ENCODE assay signal across 21 cellular contexts in genomic region chr4:76272999-76273398, GRCh38. TPM values are rescaled to one million over a fixed set of nuclear protein-coding genes. Genes with fewer than 3 reads are reported as not detected.
DNase-seq lines count a peak whose midpoint lies in the region; ATAC-seq, FAIRE-seq and TF ChIP-seq lines count a peak whose summit lies in the region.
"Had no signal": no experiment of that assay in that cellular context is flagged by ENCODE, and none has a peak within 500 bp of the region (broad histone marks: within the 10 kb centered on the region; RNA-seq: fewer than 3 reads in every experiment).

No MANE protein-coding gene starts in this region.

- POLR2A ChIA-PET in WTC11 (lab: Charles Lee) = no interaction called here

- WGBS in hepatocyte (ENCODE audit: low lambda C conversion rate, missing lambda C conversion rate) = 72% methylated on average over 5 of the region's 5 CpGs
- 74 to 88% (median 79%) methylated on average over 5 of the region's 5 CpGs for WGBS in small intestine, 3 donors
- 75 to 83% methylated on average over 5 of the region's 5 CpGs for WGBS in lower leg skin, 2 donors

- no peak for TF ChIP-seq POLR2A in lower leg skin (IDR thresholded peaks at IDR 0.05)

- no peaks in the 10 kb centered on the region for H3K79me2 ChIP-seq in hepatocyte

- DNase-seq in DMS53 treated with DMSO at 0.1 percent for 48 hours (lab: John Stamatoyannopoulos, UW; ENCODE audit: unreplicated experiment) = peak; percentile 2
- no peak for DNase-seq in WTC11 (ENCODE audit: low spot score)
- DNase-seq in hepatocyte (ENCODE audit: low spot score) = no peak
- DNase-seq in progenitor cell of endocrine pancreas (ENCODE audit: low spot score, unreplicated experiment) = no peak
- DNase-seq in small intestine = no peak
- DNase-seq in lower leg skin (ENCODE audit: low spot score in 2 of 2) = no peak
- DNase-seq in retina = no peak
- no peak for DNase-seq in caudate nucleus (lab: John Stamatoyannopoulos, UW)
- DNase-seq: C1 segment of cervical spinal cord; Calu3; CD4-positive, alpha-beta memory T cell; COR-L47; DMS79; EL; GDM1; H9; HFFc6 had no signal

- H3K27me3 Mint-ChIP-seq in WTC11 (ENCODE audit: low read depth) = peaks cover 3% of the 10 kb centered on the region
- no peaks in the 10 kb centered on the region for H3K27me3 Mint-ChIP-seq in progenitor cell of endocrine pancreas

- H3K27ac ChIP-seq in hepatocyte (peak overlapping the region; percentile 89), small intestine (ENCODE audit: low read depth in 1 of 2, low read length in 1 of 2) (no peak overlapping the region), caudate nucleus (ENCODE audit: low read depth, low read length) (no peak overlapping the region)

- H2AFZ ChIP-seq in hepatocyte = no peak overlapping the region
- H2AFZ ChIP-seq: GM23338 had no signal

- intact Hi-C loops in lower leg skin (cut with DNase I; ENCODE audit: low total_unique reads) = no loop called here

- no peak for FAIRE-seq in small intestine (lab: Jason Lieb, UNC)
- FAIRE-seq: GM12878, GM19239 had no signal

- CTCF ChIA-PET in WTC11 (lab: Charles Lee) = no interaction called here

- no peak overlapping the region for H3K4me3 ChIP-seq in hepatocyte
- H3K4me3 ChIP-seq in small intestine (ENCODE audit: low read depth in 1 of 2, low read length in 2 of 2) = no peak overlapping the region
- no peak overlapping the region for H3K4me3 ChIP-seq in lower leg skin (ENCODE audit: low read depth, poor library complexity, severe bottlenecking)
- H3K4me3 ChIP-seq: GM12878, GM23338 had no signal

- no peak overlapping the region for H3K4me2 ChIP-seq in hepatocyte
- H3K4me2 ChIP-seq: GM23338 had no signal

- no peaks in the 10 kb centered on the region for H3K27me3 ChIP-seq in hepatocyte
- H3K27me3 ChIP-seq in small intestine (ENCODE audit: control insufficient read depth in 2 of 2, insufficient read depth in 2 of 2, low read length in 2 of 2) = no peaks in the 10 kb centered on the region

- no peaks in the 10 kb centered on the region for H3K9me3 Mint-ChIP-seq in WTC11
- H3K9me3 Mint-ChIP-seq in progenitor cell of endocrine pancreas (ENCODE audit: low read depth) = no peaks in the 10 kb centered on the region
- H3K9me3 Mint-ChIP-seq: CD4-positive, alpha-beta memory T cell; GM23338; H9; HFFc6 had no signal

- H3K4me1 ChIP-seq in hepatocyte (ENCODE audit: insufficient read depth) (peaks cover 17% of the 10 kb centered on the region), small intestine (ENCODE audit: control insufficient read depth in 2 of 2, insufficient read depth in 1 of 2, low read depth in 1 of 2, low read length in 1 of 2) (no peaks in the 10 kb centered on the region)

- no peak for ATAC-seq in WTC11
- ATAC-seq: GM12878, GM23338 had no signal

- H3K4me3 Mint-ChIP-seq in WTC11 (no peak overlapping the region), progenitor cell of endocrine pancreas (ENCODE audit: low read depth) (no peak overlapping the region)
- H3K4me3 Mint-ChIP-seq: CD4-positive, alpha-beta memory T cell; GM23338; H9; HFFc6 had no signal

- no peaks in the 10 kb centered on the region for H3K36me3 Mint-ChIP-seq in WTC11
- no peaks in the 10 kb centered on the region for H3K36me3 Mint-ChIP-seq in progenitor cell of endocrine pancreas (ENCODE audit: insufficient read depth)
- H3K36me3 Mint-ChIP-seq: CD4-positive, alpha-beta memory T cell had no signal

- no peaks in the 10 kb centered on the region for H3K9me2 ChIP-seq in hepatocyte (replicated peaks; ENCODE audit: insufficient read depth)

- H3K27ac Mint-ChIP-seq in WTC11 (no peak overlapping the region), progenitor cell of endocrine pancreas (peak overlapping the region; percentile 17)
- H3K27ac Mint-ChIP-seq: GM23338, H9, HFFc6 had no signal

- H3K9me3 ChIP-seq in hepatocyte (ENCODE audit: low read depth) = no peaks in the 10 kb centered on the region
- peaks cover 2% of the 10 kb centered on the region for H3K9me3 ChIP-seq in small intestine (ENCODE audit: control insufficient read depth, low read depth)

- H3K4me1 Mint-ChIP-seq in WTC11 (no peaks in the 10 kb centered on the region), progenitor cell of endocrine pancreas (ENCODE audit: low read depth) (peaks cover 11% of the 10 kb centered on the region)
- H3K4me1 Mint-ChIP-seq: CD4-positive, alpha-beta memory T cell; GM23338; H9 had no signal

- H4K20me1 ChIP-seq in hepatocyte (ENCODE audit: insufficient read depth, poor library complexity, severe bottlenecking) = no peaks in the 10 kb centered on the region

- H3K36me3 ChIP-seq in hepatocyte (replicated peaks; ENCODE audit: insufficient read depth, low read depth) = no peaks in the 10 kb centered on the region
- H3K36me3 ChIP-seq in small intestine (ENCODE audit: control insufficient read depth in 2 of 2, insufficient read depth in 2 of 2, low read length in 2 of 2) = no peaks in the 10 kb centered on the region

- TF ChIP-seq CTCF in WTC11 (IDR thresholded peaks at IDR 0.05) (no peak), hepatocyte (IDR thresholded peaks at IDR 0.05; ENCODE audit: poor library complexity) (no peak), progenitor cell of endocrine pancreas (IDR thresholded peaks at IDR 0.05; ENCODE audit: unreplicated experiment) (no peak), lower leg skin (IDR thresholded peaks at IDR 0.05) (no peak)

TF ChIP-seq in WTC11, 78 proteins besides CTCF, POLR2A, EP300 and RAD21:
- TF ChIP-seq, protein P1, sequence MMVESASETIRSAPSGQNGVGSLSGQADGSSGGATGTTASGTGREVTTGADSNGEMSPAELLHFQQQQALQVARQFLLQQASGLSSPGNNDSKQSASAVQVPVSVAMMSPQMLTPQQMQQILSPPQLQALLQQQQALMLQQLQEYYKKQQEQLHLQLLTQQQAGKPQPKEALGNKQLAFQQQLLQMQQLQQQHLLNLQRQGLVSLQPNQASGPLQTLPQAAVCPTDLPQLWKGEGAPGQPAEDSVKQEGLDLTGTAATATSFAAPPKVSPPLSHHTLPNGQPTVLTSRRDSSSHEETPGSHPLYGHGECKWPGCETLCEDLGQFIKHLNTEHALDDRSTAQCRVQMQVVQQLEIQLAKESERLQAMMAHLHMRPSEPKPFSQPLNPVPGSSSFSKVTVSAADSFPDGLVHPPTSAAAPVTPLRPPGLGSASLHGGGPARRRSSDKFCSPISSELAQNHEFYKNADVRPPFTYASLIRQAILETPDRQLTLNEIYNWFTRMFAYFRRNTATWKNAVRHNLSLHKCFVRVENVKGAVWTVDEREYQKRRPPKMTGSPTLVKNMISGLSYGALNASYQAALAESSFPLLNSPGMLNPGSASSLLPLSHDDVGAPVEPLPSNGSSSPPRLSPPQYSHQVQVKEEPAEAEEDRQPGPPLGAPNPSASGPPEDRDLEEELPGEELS (CRISPR knock-in tag; IDR thresholded peaks at IDR 0.05) = no peak
- TF ChIP-seq GABPB1 (CRISPR knock-in tag; IDR thresholded peaks at IDR 0.05) = peak; percentile 79
TF ChIP-seq in WTC11: peak in this region for 1.

RNA-seq across cellular contexts. Expression of gene FAM47E, which starts 21.5 kb away (rescaled TPM):
- total RNA-seq in WTC11 (2021) (1.4 to 1.6 TPM (median 1.6 TPM) in 3 replicates), hepatocyte (5.9 and 9.3 TPM in 2 replicates), progenitor cell of endocrine pancreas (3.4 and 4.0 TPM in 2 replicates), lower leg skin (1 to 10 TPM in 2 of 4 donors, under 1 TPM in 1, not detected in 1; 0.62 to 4.7 (median 1.3) TPM)
- polyA plus RNA-seq in hepatocyte (8.9 and 11.1 TPM in 2 replicates), small intestine (1 to 10 TPM; 1.8 to 7.6 (median 3.0) TPM)
- total RNA-seq: GM12878 had no signal

RNA-seq across cellular contexts. Expression of gene STBD1, which starts 33.5 kb away (rescaled TPM):
- total RNA-seq in WTC11 (2021) (1.4 to 2.6 TPM (median 2.0 TPM) in 3 replicates), hepatocyte (26.5 and 34.2 TPM in 2 replicates), progenitor cell of endocrine pancreas (1.9 TPM in 2 replicates), lower leg skin (1 to 10 TPM in 3 of 4 donors, under 1 TPM in 1; 0.89 to 2.3 (median 1.1) TPM)
- polyA plus RNA-seq in hepatocyte (25.3 and 29.7 TPM in 2 replicates), small intestine (1 to 10 TPM; 4.9 to 9.5 (median 8.3) TPM)
- total RNA-seq: A673, GM12878 had no signal

RNA-seq across cellular contexts. Expression of gene SCARB2, which starts 59.4 kb away (rescaled TPM):
- total RNA-seq in WTC11 (2021) (38.0 to 42.2 TPM (median 39.9 TPM) in 3 replicates), hepatocyte (244 and 246 TPM in 2 replicates), progenitor cell of endocrine pancreas (92.2 and 98.3 TPM in 2 replicates), lower leg skin (100 to 1,000 TPM in 1 of 4 donors, 10 to 100 TPM in 3; 74.9 to 111 (median 82.8) TPM)
- polyA plus RNA-seq in hepatocyte (85.8 and 131 TPM in 2 replicates), small intestine (10 to 100 TPM; 27.7 to 61.0 (median 34.9) TPM)
